In genomic region chr15:22664294-22665058, GRCh38 we compare ENCODE assay signal across 8 cellular contexts.
DNase-seq lines count a peak whose midpoint lies in the region; ATAC-seq and TF ChIP-seq lines count a peak whose summit lies in the region.
"Not testable (repeated sequence)": the region's sequence is repeated elsewhere in the genome, so short reads cannot be mapped to it uniquely, and the experiment has no call there.

No MANE protein-coding gene starts in this region.

- peak overlapping the region; percentile 73 for H3K4me3 Mint-ChIP-seq in Caco-2 (ENCODE audit: unreplicated experiment)

- not testable (repeated sequence) for H3K4me1 Mint-ChIP-seq in Caco-2 (ENCODE audit: low read depth, unreplicated experiment)

- H3K4me3 ChIP-seq in Caco-2 (ENCODE audit: low read depth, low read length), result peak overlapping the region; percentile 43

- not testable (repeated sequence) for H3K4me1 ChIP-seq in Caco-2

- POLR2A ChIA-PET in Caco-2 (lab: Charles Lee), result not testable (repeated sequence)

- peak overlapping the region; percentile 56 for H3K27ac Mint-ChIP-seq in Caco-2 (ENCODE audit: unreplicated experiment)
- peak overlapping the region in 1 of 2 donors; percentile 93 for H3K27ac Mint-ChIP-seq in activated naive CD4-positive, alpha-beta T cell treated with anti-CD3 and anti-CD28 coated beads, Interleukin-2, amount 50 U/mL, for 72 hours

- CTCF ChIA-PET in Caco-2 (lab: Charles Lee), result not testable (repeated sequence)

- H3K27me3 Mint-ChIP-seq in Caco-2 (ENCODE audit: insufficient read depth, unreplicated experiment), result not testable (repeated sequence)

- not testable (repeated sequence) for H3K36me3 ChIP-seq in Caco-2 (ENCODE audit: control insufficient read depth, insufficient read depth, low read length)

- H3K27me3 ChIP-seq in Caco-2 (replicated peaks; ENCODE audit: control insufficient read depth, insufficient read depth, low read length), result not testable (repeated sequence)

- BruUV-seq in Caco-2 (replicated peaks; lab: Mats Ljungman, UMichigan), result not testable (repeated sequence)

- TF ChIP-seq CTCF in Caco-2 (IDR thresholded peaks at IDR 0.05; ENCODE audit: insufficient read depth in 1 of 2, low read depth in 1 of 2, low read length in 1 of 2, severe bottlenecking in 1 of 2, unreplicated experiment in 1 of 2), result not testable (repeated sequence)

- DNase-seq in Caco-2 (peak; percentile 41 to 67), SW480 (ENCODE audit: low spot score) (peak; percentile 12), fibroblast of peridontal ligament (ENCODE audit: extremely low read depth) (peak; percentile 18), mucosa of gallbladder (ENCODE audit: low spot score) (peak; percentile 27)
- peak; percentile 27 to 63 for DNase-seq in activated naive CD4-positive, alpha-beta T cell treated with anti-CD3 and anti-CD28 coated beads, Interleukin-2, amount 50 U/mL, for 72 hours (ENCODE audit: low spot score in 2 of 2)
- peak; percentile 2 for DNase-seq in stimulated activated CD8-positive, alpha-beta memory T cell treated with anti-CD3 and anti-CD28 coated beads, Interleukin-4, amount 100 ng/mL, for 24 hours (ENCODE audit: low read depth)

- peak; percentile 63 for ATAC-seq in GM21381 (IDR thresholded peaks at IDR 0.05; ENCODE audit: unreplicated experiment)
- ATAC-seq in HG03378 (IDR thresholded peaks at IDR 0.05; ENCODE audit: unreplicated experiment), result peak; percentile 50
- ATAC-seq in activated naive CD4-positive, alpha-beta T cell treated with anti-CD3 and anti-CD28 coated beads, Interleukin-2, amount 50 U/mL, for 72 hours, result peak; percentile 73 to 82

- intact Hi-C loops in Caco-2 (cut with micrococcal nuclease; ENCODE audit: unreplicated experiment), result not testable (repeated sequence)

- not testable (repeated sequence) for H3K9me3 ChIP-seq in Caco-2

- H3K36me3 Mint-ChIP-seq in Caco-2 (ENCODE audit: insufficient read depth, unreplicated experiment); activated naive CD4-positive, alpha-beta T cell treated with anti-CD3 and anti-CD28 coated beads, Interleukin-2, amount 50 U/mL, for 72 hours: not testable (repeated sequence)

- H3K9me3 Mint-ChIP-seq in Caco-2 (ENCODE audit: unreplicated experiment); activated naive CD4-positive, alpha-beta T cell treated with anti-CD3 and anti-CD28 coated beads, Interleukin-2, amount 50 U/mL, for 72 hours: not testable (repeated sequence)

Comparison
In these comparisons a context has a peak if more than half of its experiments do, and no peak if none do; other contexts are left out.
1. Peak in every context shown above with its lines: DNase-seq, ATAC-seq and H3K4me3 ChIP-seq.
2. DNase-seq: peak in every context shown above with its lines; median percentile 54 in Caco-2; 45 in activated naive CD4-positive, alpha-beta T cell treated with anti-CD3 and anti-CD28 coated beads, Interleukin-2, amount 50 U/mL, for 72 hours; 27 in mucosa of gallbladder; 18 in fibroblast of peridontal ligament; 12 in SW480; 2 in stimulated activated CD8-positive, alpha-beta memory T cell treated with anti-CD3 and anti-CD28 coated beads, Interleukin-4, amount 100 ng/mL, for 24 hours.